12 cellular contexts compared by ENCODE assay signal in the genomic region with DNA sequence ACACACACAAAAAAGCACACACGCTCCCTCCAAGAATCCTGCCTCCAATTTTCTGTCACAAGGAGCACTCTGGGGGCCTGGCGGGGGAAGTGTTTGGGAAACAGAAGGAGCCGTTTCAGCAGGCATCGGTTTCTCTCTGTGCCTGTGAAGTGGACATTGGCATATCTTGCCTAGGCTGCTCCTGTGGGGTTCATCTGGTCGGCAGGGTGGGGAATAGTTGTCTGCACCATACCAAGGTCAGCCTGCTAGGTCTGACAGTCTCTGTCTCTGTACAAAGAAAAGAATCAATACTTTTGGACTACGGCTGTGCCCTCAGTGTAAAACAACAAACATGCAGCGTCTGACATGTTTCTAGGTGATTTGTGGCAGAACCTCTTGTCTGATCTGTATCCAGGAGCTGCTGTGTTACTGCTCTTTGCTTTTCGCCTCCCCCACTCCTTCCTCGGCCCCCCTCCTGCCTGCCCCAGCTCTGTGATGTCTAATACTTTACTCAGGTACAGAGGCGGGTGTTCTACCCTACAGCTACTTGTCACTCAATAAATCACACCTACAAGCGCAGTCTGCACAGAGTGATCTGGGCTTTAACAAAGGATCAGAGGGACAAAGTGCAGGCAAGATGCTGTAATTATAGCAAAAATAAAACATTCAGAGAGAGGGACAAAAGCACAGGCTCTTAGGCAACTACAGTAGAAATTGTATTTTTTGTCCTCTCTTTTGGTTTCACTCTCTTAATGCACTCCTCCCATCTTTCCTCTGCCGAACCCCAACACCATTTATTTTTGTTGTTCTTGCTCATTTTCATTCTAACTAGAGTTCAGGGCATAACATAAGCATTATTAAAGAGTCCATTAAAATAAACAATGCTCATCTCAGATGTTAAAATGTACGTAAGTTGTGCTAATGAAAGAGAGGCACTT.
DNase-seq lines count a peak whose midpoint lies in the region; ATAC-seq and TF ChIP-seq lines count a peak whose summit lies in the region.
"Had no signal": no experiment of that assay in that cellular context is flagged by ENCODE, and none has a peak within 500 bp of the region (broad histone marks: within the 10 kb centered on the region; RNA-seq: fewer than 3 reads in every experiment).

No MANE protein-coding gene starts in this region.

- POLR2A ChIA-PET in Caco-2 (lab: Charles Lee): no interaction called here

- intact Hi-C loops in Caco-2 (cut with micrococcal nuclease; ENCODE audit: unreplicated experiment): no loop called here
- intact Hi-C loops in spleen (cut with DNase I; ENCODE audit: low total_unique reads): no loop called here

- H3K4me1 ChIP-seq in fibroblast of lung (ENCODE audit: control insufficient read depth, extremely low read depth, insufficient read depth, low read length) (peaks cover 5% of the 10 kb centered on the region), muscle layer of colon (ENCODE audit: insufficient read depth, low read length) (peaks cover 49% of the 10 kb centered on the region), Caco-2 (no peaks in the 10 kb centered on the region), spleen (no peaks in the 10 kb centered on the region)

- DNase-seq in AG10803 (ENCODE audit: low read depth): no peak
- DNase-seq in NCI-H345 (lab: John Stamatoyannopoulos, UW): peak; percentile 39
- peak in 1 of 2 donors; percentile 53 for DNase-seq in fibroblast of lung (ENCODE audit: low read depth in 2 of 2)
- no peak for DNase-seq in Caco-2
- no peak for DNase-seq in spleen
- no peak for DNase-seq in OCI-M2 (lab: John Stamatoyannopoulos, UW; ENCODE audit: unreplicated experiment)
- DNase-seq: immature natural killer cell; NCI-H187; stimulated activated CD4-positive, alpha-beta T cell treated with anti-CD3 and anti-CD28 coated beads, Interleukin-4, amount 100 ng/mL, for 24 hours had no signal

- H3K79me2 ChIP-seq in fibroblast of lung (ENCODE audit: control insufficient read depth, insufficient read depth, low read length): peaks cover 11% of the 10 kb centered on the region

- no peaks in the 10 kb centered on the region for H3K36me3 ChIP-seq in fibroblast of lung (ENCODE audit: control insufficient read depth, insufficient read depth, low read length)
- no peaks in the 10 kb centered on the region for H3K36me3 ChIP-seq in muscle layer of colon (ENCODE audit: insufficient read depth, low read length)
- H3K36me3 ChIP-seq in Caco-2 (ENCODE audit: control insufficient read depth, insufficient read depth, low read length): no peaks in the 10 kb centered on the region
- no peaks in the 10 kb centered on the region for H3K36me3 ChIP-seq in spleen

- no peaks in the 10 kb centered on the region for H3K4me1 Mint-ChIP-seq in Caco-2 (ENCODE audit: low read depth, unreplicated experiment)
- H3K4me1 Mint-ChIP-seq: CD14-positive monocyte had no signal

- peak overlapping the region; percentile 69 for H3K27ac ChIP-seq in fibroblast of lung (ENCODE audit: insufficient read depth, low read length)
- H3K27ac ChIP-seq in muscle layer of colon (ENCODE audit: low read depth, low read length): peak overlapping the region; percentile 80
- H3K27ac ChIP-seq in spleen: no peak overlapping the region

- H3K9me3 Mint-ChIP-seq in Caco-2 (ENCODE audit: unreplicated experiment): no peaks in the 10 kb centered on the region
- H3K9me3 Mint-ChIP-seq: immature natural killer cell had no signal

- H3K4me2 ChIP-seq in fibroblast of lung (ENCODE audit: extremely low read depth, insufficient read depth, low read length): peak overlapping the region; percentile 98

- H3K4me3 ChIP-seq in AG10803 (ENCODE audit: low read length) (peak overlapping the region; percentile 4; the same call in 1 of the 2 replicates), fibroblast of lung (replicated peaks in 1 of 4; ENCODE audit: control extremely low read depth in 1 of 4, insufficient read depth in 1 of 4, low read depth in 3 of 4, low read length in 4 of 4) (peak overlapping the region; percentile 49 to 59 (median 53)), muscle layer of colon (ENCODE audit: low read depth in 1 of 2, low read length in 2 of 2) (peak overlapping the region; percentile 8 to 49), Caco-2 (ENCODE audit: low read depth, low read length) (no peak overlapping the region), spleen (no peak overlapping the region)

- H3K27me3 Mint-ChIP-seq in Caco-2 (ENCODE audit: insufficient read depth, unreplicated experiment): peaks cover 26% of the 10 kb centered on the region

- no TSS peak for BruUV-seq in Caco-2 (replicated peaks; lab: Mats Ljungman, UMichigan)

- H3K9me3 ChIP-seq in fibroblast of lung (ENCODE audit: control insufficient read depth, insufficient read depth, low read depth, low read length) (no peaks in the 10 kb centered on the region), muscle layer of colon (ENCODE audit: low read length) (no peaks in the 10 kb centered on the region), Caco-2 (no peaks in the 10 kb centered on the region), spleen (no peaks in the 10 kb centered on the region)

- CTCF ChIA-PET in Caco-2 (lab: Charles Lee): no interaction called here

- no peaks in the 10 kb centered on the region for H4K20me1 ChIP-seq in fibroblast of lung (ENCODE audit: control insufficient read depth, extremely low read depth, insufficient read depth, low read length)

- peak overlapping the region; percentile 24 for H2AFZ ChIP-seq in fibroblast of lung (ENCODE audit: low read length)

- no peak for ATAC-seq in HG03378 (IDR thresholded peaks at IDR 0.05; ENCODE audit: unreplicated experiment)

- H3K27me3 ChIP-seq in fibroblast of lung (ENCODE audit: control insufficient read depth, insufficient read depth, low read length): no peaks in the 10 kb centered on the region
- H3K27me3 ChIP-seq in muscle layer of colon (ENCODE audit: control insufficient read depth in 1 of 2, insufficient read depth in 2 of 2, low read length in 2 of 2): no peaks in the 10 kb centered on the region
- H3K27me3 ChIP-seq in Caco-2 (replicated peaks; ENCODE audit: control insufficient read depth, insufficient read depth, low read length): no peaks in the 10 kb centered on the region
- no peaks in the 10 kb centered on the region for H3K27me3 ChIP-seq in spleen (replicated peaks in 1 of 7)

- no peaks in the 10 kb centered on the region for H3K36me3 Mint-ChIP-seq in Caco-2 (ENCODE audit: insufficient read depth, unreplicated experiment)
- H3K36me3 Mint-ChIP-seq: CD14-positive monocyte, immature natural killer cell had no signal

- TF ChIP-seq CTCF in AG10803 (conservative IDR thresholded peaks at IDR 0.05; ENCODE audit: low read length) (no peak), fibroblast of lung (conservative IDR thresholded peaks at IDR 0.05 in 1 of 2, IDR thresholded peaks at IDR 0.05 in 1 of 2; ENCODE audit: low read depth in 1 of 2, low read length in 2 of 2) (no peak), Caco-2 (IDR thresholded peaks at IDR 0.05; ENCODE audit: insufficient read depth in 1 of 2, low read depth in 1 of 2, low read length in 1 of 2, severe bottlenecking in 1 of 2, unreplicated experiment in 1 of 2) (no peak), spleen (IDR thresholded peaks at IDR 0.05 in 8 of 11, conservative IDR thresholded peaks at IDR 0.05 in 3 of 11) (no peak)

- H3K4me3 Mint-ChIP-seq in Caco-2 (ENCODE audit: unreplicated experiment): no peak overlapping the region
- H3K4me3 Mint-ChIP-seq: CD14-positive monocyte, immature natural killer cell had no signal

- 73 to 82% (median 79%) methylated on average over 13 of the region's 13 CpGs for WGBS in spleen, 5 donors

- no peak for TF ChIP-seq POLR2A in spleen (IDR thresholded peaks at IDR 0.05)

- H3K9ac ChIP-seq in fibroblast of lung (ENCODE audit: insufficient read depth, low read length) (peak overlapping the region; percentile 11), muscle layer of colon (ENCODE audit: low read length) (peak overlapping the region; percentile 31)

- H3K27ac Mint-ChIP-seq in Caco-2 (ENCODE audit: unreplicated experiment): no peak overlapping the region
- H3K27ac Mint-ChIP-seq: CD14-positive monocyte, immature natural killer cell had no signal

Comparison
In these comparisons a context has a peak if more than half of its experiments do, and no peak if none do; other contexts are left out.
1. H3K4me3 ChIP-seq: peak in AG10803 (single experiment), fibroblast of lung (4 of 4) and muscle layer of colon (2 of 2); none in Caco-2 (single experiment) and spleen (0 of 8).
2. H3K27ac ChIP-seq: peak in fibroblast of lung (single experiment) and muscle layer of colon (single experiment); none in spleen (0 of 8).